Comparison of ENCODE assay signal across 1 cellular context in genomic region chr19:35006342-35006998, GRCh38.
TF ChIP-seq lines count a peak whose summit lies in the region.

No MANE protein-coding gene starts in this region.

TF ChIP-seq in GM23338, 12 proteins besides CTCF, POLR2A, EP300 and RAD21 (continued from another document):
- TF ChIP-seq, protein P1, sequence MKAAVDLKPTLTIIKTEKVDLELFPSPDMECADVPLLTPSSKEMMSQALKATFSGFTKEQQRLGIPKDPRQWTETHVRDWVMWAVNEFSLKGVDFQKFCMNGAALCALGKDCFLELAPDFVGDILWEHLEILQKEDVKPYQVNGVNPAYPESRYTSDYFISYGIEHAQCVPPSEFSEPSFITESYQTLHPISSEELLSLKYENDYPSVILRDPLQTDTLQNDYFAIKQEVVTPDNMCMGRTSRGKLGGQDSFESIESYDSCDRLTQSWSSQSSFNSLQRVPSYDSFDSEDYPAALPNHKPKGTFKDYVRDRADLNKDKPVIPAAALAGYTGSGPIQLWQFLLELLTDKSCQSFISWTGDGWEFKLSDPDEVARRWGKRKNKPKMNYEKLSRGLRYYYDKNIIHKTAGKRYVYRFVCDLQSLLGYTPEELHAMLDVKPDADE (IDR thresholded peaks at IDR 0.05) = no peak
- TF ChIP-seq ZNF462 (CRISPR knock-in tag; IDR thresholded peaks at IDR 0.05) = no peak
- TF ChIP-seq JUNB (IDR thresholded peaks at IDR 0.05; ENCODE audit: unreplicated experiment) = no peak
- TF ChIP-seq NANOG (IDR thresholded peaks at IDR 0.05; ENCODE audit: borderline replicate concordance) = no peak
- no peak for TF ChIP-seq EZH2 (IDR thresholded peaks at IDR 0.05; ENCODE audit: low read depth, unreplicated experiment)
- TF ChIP-seq CREB1 (CRISPR knock-in tag; IDR thresholded peaks at IDR 0.05; ENCODE audit: low read depth) = no peak
- TF ChIP-seq STAT1 (IDR thresholded peaks at IDR 0.05; ENCODE audit: unreplicated experiment) = no peak
- TF ChIP-seq REST (IDR thresholded peaks at IDR 0.05; ENCODE audit: unreplicated experiment) = no peak
- TF ChIP-seq EZH2phosphoT487 (IDR thresholded peaks at IDR 0.05; ENCODE audit: unreplicated experiment) = no peak
